Comparison of ENCODE assay signal across 22 cellular contexts in the genomic region with DNA sequence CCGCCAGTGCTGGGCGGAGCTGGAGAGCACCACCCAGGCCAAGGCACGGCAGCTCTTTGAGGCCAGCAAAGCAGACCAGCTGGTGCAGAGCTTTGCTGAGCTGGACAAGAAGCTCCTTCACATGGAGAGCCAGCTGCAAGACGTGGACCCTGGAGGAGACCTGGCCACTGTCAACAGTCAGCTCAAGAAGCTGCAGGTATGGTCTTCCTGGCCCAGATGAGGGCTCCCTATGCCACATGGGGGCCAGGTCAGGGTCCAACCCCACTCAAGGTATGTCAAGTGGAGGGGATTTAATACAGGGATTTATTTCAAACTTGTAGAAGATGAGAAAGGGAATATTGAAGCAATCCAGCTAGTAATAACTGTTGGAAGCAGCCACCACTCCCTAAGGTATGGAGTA.
"Had no signal": no experiment of that assay in that cellular context is flagged by ENCODE, and none has a peak within 500 bp of the region (broad histone marks: within the 10 kb centered on the region; RNA-seq: fewer than 3 reads in every experiment).

No MANE protein-coding gene starts in this region.

- H3K4me2 ChIP-seq: hepatocyte had no signal

- DNase-seq: dermis blood vessel endothelial cell; dorsolateral prefrontal cortex; effector CD4-positive, alpha-beta T cell; effector memory CD4-positive, alpha-beta T cell; foreskin keratinocyte; heart left ventricle; hypothalamus; immature natural killer cell; islet precursor cell; left cardiac atrium; left lung; left ventricle myocardium superior; lower lobe of right lung; mesenchymal stem cell; midbrain had no signal

- H3K27ac ChIP-seq: coronary artery, dorsolateral prefrontal cortex, esophagus muscularis mucosa, foreskin keratinocyte, gastroesophageal sphincter, heart left ventricle, hepatocyte, left lung, lower lobe of right lung had no signal

- H3K36me3 ChIP-seq: heart left ventricle, left lung, lower lobe of right lung had no signal

- H3K4me1 ChIP-seq: foreskin keratinocyte had no signal

- H3K79me2 ChIP-seq: hepatocyte had no signal

- FAIRE-seq: colon, endothelial cell of umbilical vein, frontal cortex had no signal

- H3K9me3 ChIP-seq: lower lobe of right lung had no signal

- H3K27me3 ChIP-seq: dorsolateral prefrontal cortex, hepatocyte had no signal

- H3K4me3 ChIP-seq: coronary artery, esophagus muscularis mucosa, gastroesophageal sphincter, heart left ventricle, hepatocyte, left lung, lower lobe of right lung had no signal

- H2AFZ ChIP-seq: hepatocyte had no signal

- ATAC-seq: foreskin keratinocyte, gastroesophageal sphincter, heart left ventricle, left cardiac atrium, left lung, left ventricle myocardium superior, lower lobe of right lung had no signal
